In the genomic region with DNA sequence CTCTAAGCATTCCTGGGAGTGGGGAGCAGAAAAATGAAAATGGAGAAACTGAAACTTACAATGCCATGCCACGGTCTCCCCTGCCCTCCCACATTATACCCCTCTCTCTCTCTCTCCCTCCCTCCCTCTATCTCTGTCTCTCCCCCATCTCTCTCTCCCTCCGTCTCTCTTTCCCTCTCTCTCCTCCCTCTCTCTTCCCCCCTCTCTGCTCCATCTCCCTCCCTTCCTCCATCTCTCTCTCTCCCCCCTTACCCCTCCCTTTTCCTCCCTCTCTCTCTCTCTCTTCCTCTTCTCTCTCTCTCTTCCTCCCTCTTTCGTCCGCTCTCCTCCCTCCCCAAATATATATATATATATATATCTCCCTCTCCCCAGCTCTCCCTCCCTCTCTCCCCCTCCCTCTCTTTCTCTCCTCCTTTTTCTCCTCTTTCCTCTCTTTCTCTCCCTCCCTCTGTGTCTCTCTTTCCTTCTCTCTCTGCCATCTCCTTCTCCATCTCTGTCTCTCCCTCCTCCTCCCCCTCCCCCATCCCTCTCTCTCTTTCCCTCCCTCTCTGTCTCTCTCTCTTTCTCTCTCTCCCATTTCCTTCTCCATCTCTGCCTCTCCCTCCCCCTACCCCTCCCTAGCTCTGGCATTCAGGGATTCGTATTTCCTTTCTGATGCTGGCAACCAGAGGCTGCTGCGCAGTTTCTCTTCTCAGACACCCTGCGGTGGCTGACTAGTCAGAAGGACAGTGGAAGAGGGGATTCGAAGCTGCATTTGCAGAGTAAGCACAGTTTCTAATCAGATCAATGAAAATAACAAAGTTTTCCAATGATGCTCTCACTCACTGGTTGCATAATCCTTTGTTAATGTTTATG, we compare ENCODE assay signal across 1 cellular context.
TF ChIP-seq lines count a peak whose summit lies in the region.

No MANE protein-coding gene starts in this region.

TF ChIP-seq in neural cell, 6 proteins besides CTCF, POLR2A, EP300 and RAD21 (continued from another document):
- TF ChIP-seq, protein P1, sequence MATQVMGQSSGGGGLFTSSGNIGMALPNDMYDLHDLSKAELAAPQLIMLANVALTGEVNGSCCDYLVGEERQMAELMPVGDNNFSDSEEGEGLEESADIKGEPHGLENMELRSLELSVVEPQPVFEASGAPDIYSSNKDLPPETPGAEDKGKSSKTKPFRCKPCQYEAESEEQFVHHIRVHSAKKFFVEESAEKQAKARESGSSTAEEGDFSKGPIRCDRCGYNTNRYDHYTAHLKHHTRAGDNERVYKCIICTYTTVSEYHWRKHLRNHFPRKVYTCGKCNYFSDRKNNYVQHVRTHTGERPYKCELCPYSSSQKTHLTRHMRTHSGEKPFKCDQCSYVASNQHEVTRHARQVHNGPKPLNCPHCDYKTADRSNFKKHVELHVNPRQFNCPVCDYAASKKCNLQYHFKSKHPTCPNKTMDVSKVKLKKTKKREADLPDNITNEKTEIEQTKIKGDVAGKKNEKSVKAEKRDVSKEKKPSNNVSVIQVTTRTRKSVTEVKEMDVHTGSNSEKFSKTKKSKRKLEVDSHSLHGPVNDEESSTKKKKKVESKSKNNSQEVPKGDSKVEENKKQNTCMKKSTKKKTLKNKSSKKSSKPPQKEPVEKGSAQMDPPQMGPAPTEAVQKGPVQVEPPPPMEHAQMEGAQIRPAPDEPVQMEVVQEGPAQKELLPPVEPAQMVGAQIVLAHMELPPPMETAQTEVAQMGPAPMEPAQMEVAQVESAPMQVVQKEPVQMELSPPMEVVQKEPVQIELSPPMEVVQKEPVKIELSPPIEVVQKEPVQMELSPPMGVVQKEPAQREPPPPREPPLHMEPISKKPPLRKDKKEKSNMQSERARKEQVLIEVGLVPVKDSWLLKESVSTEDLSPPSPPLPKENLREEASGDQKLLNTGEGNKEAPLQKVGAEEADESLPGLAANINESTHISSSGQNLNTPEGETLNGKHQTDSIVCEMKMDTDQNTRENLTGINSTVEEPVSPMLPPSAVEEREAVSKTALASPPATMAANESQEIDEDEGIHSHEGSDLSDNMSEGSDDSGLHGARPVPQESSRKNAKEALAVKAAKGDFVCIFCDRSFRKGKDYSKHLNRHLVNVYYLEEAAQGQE (IDR thresholded peaks at IDR 0.05; ENCODE audit: borderline replicate concordance): no peak
- no peak for TF ChIP-seq EZH2 (IDR thresholded peaks at IDR 0.05; ENCODE audit: borderline replicate concordance, insufficient read depth, low read length, poor library complexity, severe bottlenecking)
